ENCODE assay signal across 15 cellular contexts in the genomic region with DNA sequence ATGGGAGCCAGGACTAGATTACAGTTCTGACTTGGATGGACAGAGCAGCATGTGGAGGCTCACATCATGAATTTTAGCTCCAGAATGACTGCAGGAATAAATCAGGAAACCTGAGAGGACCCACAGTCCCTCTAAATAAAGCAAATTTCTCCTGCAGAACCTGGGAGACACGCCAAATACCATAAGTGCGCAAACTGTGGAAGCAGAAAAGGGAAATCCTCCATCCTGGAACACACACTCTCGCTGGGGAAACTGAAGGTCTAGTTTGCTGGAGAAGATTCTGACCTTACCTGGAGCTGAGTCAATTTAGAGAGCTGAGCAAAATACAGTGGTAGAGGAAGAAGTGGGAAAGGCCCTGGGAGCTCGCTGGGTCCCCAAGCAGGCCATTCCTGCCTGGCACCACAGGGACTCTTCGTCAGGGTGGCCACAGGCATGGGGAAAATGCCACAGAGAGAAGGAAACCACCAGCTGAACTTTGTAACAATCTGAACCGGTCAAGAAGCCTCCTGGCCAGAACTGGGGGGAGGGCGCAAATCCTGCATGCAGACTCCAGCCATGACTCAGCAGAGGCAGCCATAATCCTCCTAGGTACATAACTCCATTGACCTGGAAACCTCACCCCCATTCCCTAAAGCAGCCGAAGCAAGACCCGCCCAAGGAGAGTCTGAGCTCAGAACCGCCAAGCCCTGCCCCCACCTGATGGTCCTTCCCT.
"Had no signal": no experiment of that assay in that cellular context is flagged by ENCODE, and none has a peak within 500 bp of the region (broad histone marks: within the 10 kb centered on the region; RNA-seq: fewer than 3 reads in every experiment).

No MANE protein-coding gene starts in this region.

- H3K4me3 Mint-ChIP-seq: activated naive CD4-positive, alpha-beta T cell treated with anti-CD3 and anti-CD28 coated beads, Interleukin-2, amount 50 U/mL, for 24 hours; activated T-cell treated with anti-CD3 and anti-CD28 coated beads, Interleukin-2, amount 50 U/mL, for 24 hours; mesothelial cell of epicardium; neural crest cell; stimulated activated memory B cell treated with anti-CD40 and anti-IgM and Interleukin-4, amounts not matched to agents 10 μg/mL and 1 μg/mL and 100 μg/mL, for 72 hours had no signal

- H3K27me3 ChIP-seq: esophagus muscularis mucosa had no signal

- H3K36me3 Mint-ChIP-seq: activated naive CD4-positive, alpha-beta T cell treated with anti-CD3 and anti-CD28 coated beads, Interleukin-2, amount 50 U/mL, for 24 hours; stimulated activated memory B cell treated with anti-CD40 and anti-IgM and Interleukin-4, amounts not matched to agents 10 μg/mL and 1 μg/mL and 100 μg/mL, for 72 hours had no signal

- H3K4me1 ChIP-seq: esophagus muscularis mucosa, lower lobe of right lung had no signal

- H3K4me3 ChIP-seq: esophagus muscularis mucosa, lower lobe of right lung had no signal

- H3K27ac ChIP-seq: esophagus muscularis mucosa, lower lobe of right lung had no signal

- H3K4me1 Mint-ChIP-seq: activated naive CD4-positive, alpha-beta T cell treated with anti-CD3 and anti-CD28 coated beads, Interleukin-2, amount 50 U/mL, for 24 hours; neural crest cell; stimulated activated memory B cell treated with anti-CD40 and anti-IgM and Interleukin-4, amounts not matched to agents 10 μg/mL and 1 μg/mL and 100 μg/mL, for 72 hours had no signal

- H3K27me3 Mint-ChIP-seq: activated T-cell treated with anti-CD3 and anti-CD28 coated beads, Interleukin-2, amount 50 U/mL, for 24 hours; stimulated activated memory B cell treated with anti-CD40 and anti-IgM and Interleukin-4, amounts not matched to agents 10 μg/mL and 1 μg/mL and 100 μg/mL, for 72 hours had no signal

- H3K36me3 ChIP-seq: esophagus muscularis mucosa, lower lobe of right lung had no signal

- DNase-seq: activated CD4-positive, alpha-beta T cell treated with anti-CD3 and anti-CD28 coated beads for 1 hour; activated CD4-positive, alpha-beta T cell treated with anti-CD3 and anti-CD28 coated beads, Interleukin-2, amount 50 U/mL, for 4 hours; activated effector memory CD4-positive, alpha-beta T cell treated with Interleukin-2 at 50 U/mL for 16 hours; activated T-cell treated with anti-CD3 and anti-CD28 coated beads, Interleukin-2, amount 50 U/mL, for 24 hours; glutamatergic neuron; left colon; lower lobe of right lung; stimulated activated CD4-positive, alpha-beta T cell treated with anti-CD3 and anti-CD28 coated beads, Interleukin-12 subunit alpha, Interleukin-12 subunit beta, amount 100 ng/mL, for 4 hours; stimulated activated CD4-positive, alpha-beta T cell treated with anti-CD3 and anti-CD28 coated beads, Interleukin-2, amount 100 ng/mL, for 24 hours; T-helper 9 cell had no signal

- H3K27ac Mint-ChIP-seq: activated naive CD4-positive, alpha-beta T cell treated with anti-CD3 and anti-CD28 coated beads, Interleukin-2, amount 50 U/mL, for 24 hours; activated T-cell treated with anti-CD3 and anti-CD28 coated beads, Interleukin-2, amount 50 U/mL, for 24 hours; mesothelial cell of epicardium; stimulated activated memory B cell treated with anti-CD40 and anti-IgM and Interleukin-4, amounts not matched to agents 10 μg/mL and 1 μg/mL and 100 μg/mL, for 72 hours had no signal
